In the genomic region with DNA sequence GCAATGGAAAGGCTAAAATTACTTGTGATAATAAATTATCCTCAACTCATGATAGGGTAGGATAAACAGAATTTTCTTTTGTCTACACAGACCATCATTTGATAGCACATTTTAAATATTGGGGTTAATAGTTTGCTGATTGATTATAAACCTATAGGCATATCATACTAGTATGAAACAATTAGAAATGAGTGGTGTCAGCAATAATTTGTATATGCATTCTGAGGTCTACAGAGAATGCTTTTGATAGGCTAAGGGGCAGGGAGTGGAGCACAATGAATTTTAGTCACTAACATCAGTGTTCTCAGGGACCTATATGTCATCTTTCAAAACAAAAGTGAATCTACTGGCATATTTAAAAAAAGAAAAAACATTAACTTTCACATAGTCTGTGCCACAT, we compare ENCODE assay signal across 33 cellular contexts. TPM values are rescaled to one million over a fixed set of nuclear protein-coding genes. Genes with fewer than 3 reads are reported as not detected.
"Had no signal": no experiment of that assay in that cellular context is flagged by ENCODE, and none has a peak within 500 bp of the region (broad histone marks: within the 10 kb centered on the region; RNA-seq: fewer than 3 reads in every experiment).

No MANE protein-coding gene starts in this region.

- FAIRE-seq: endometrium had no signal

- H3K4me3 Mint-ChIP-seq: activated CD4-positive, alpha-beta memory T cell treated with anti-CD3 and anti-CD28 coated beads for 36 hours; activated CD4-positive, alpha-beta T cell treated with anti-CD3 and anti-CD28 coated beads for 36 hours; activated CD4-positive, alpha-beta T cell treated with anti-CD3 and anti-CD28 coated beads, Interleukin-2, amount 10 ng/mL, durations not matched to agents 24 days and 14 days; activated CD8-positive, alpha-beta memory T cell treated with anti-CD3 and anti-CD28 coated beads, Interleukin-2, amount 10 ng/mL, durations not matched to agents 7 days and 5 days; activated CD8-positive, alpha-beta T cell treated with anti-CD3 and anti-CD28 coated beads, Interleukin-2, amount 10 ng/mL, durations not matched to agents 7 days and 5 days; activated naive CD4-positive, alpha-beta T cell treated with anti-CD3 and anti-CD28 coated beads for 36 hours; activated naive CD4-positive, alpha-beta T cell treated with anti-CD3 and anti-CD28 coated beads, Interleukin-2, amount 50 U/mL, for 24 hours; activated naive CD8-positive, alpha-beta T cell treated with anti-CD3 and anti-CD28 coated beads for 36 hours; activated naive CD8-positive, alpha-beta T cell treated with anti-CD3 and anti-CD28 coated beads, Interleukin-2, amount 50 U/mL, for 24 hours; activated T-helper 1 cell treated with anti-CD3 and anti-CD28 coated beads, Interleukin-12 subunit alpha, Interleukin-12 subunit beta, Interleukin-2, Interleukin-4 antibody, amounts not matched to agents 30 ng/mL and 10 ng/mL and 1 ng/mL, durations not matched to agents 14 hours and 24 hours and 36 hours had no signal

- H3K27ac Mint-ChIP-seq: activated CD4-positive, alpha-beta memory T cell treated with anti-CD3 and anti-CD28 coated beads for 36 hours; activated CD4-positive, alpha-beta T cell treated with anti-CD3 and anti-CD28 coated beads for 36 hours; activated CD4-positive, alpha-beta T cell treated with anti-CD3 and anti-CD28 coated beads, Interleukin-2, amount 10 ng/mL, durations not matched to agents 24 days and 14 days; activated CD8-positive, alpha-beta memory T cell treated with anti-CD3 and anti-CD28 coated beads, Interleukin-2, amount 10 ng/mL, durations not matched to agents 7 days and 5 days; activated CD8-positive, alpha-beta T cell treated with anti-CD3 and anti-CD28 coated beads, Interleukin-2, amount 10 ng/mL, durations not matched to agents 7 days and 5 days; activated naive CD4-positive, alpha-beta T cell treated with anti-CD3 and anti-CD28 coated beads for 36 hours; activated naive CD4-positive, alpha-beta T cell treated with anti-CD3 and anti-CD28 coated beads, Interleukin-2, amount 50 U/mL, for 24 hours; activated naive CD8-positive, alpha-beta T cell treated with anti-CD3 and anti-CD28 coated beads for 36 hours; activated naive CD8-positive, alpha-beta T cell treated with anti-CD3 and anti-CD28 coated beads, Interleukin-2, amount 50 U/mL, for 24 hours; activated T-helper 1 cell treated with anti-CD3 and anti-CD28 coated beads, Interleukin-12 subunit alpha, Interleukin-12 subunit beta, Interleukin-2, Interleukin-4 antibody, amounts not matched to agents 30 ng/mL and 10 ng/mL and 1 ng/mL, durations not matched to agents 14 hours and 24 hours and 36 hours; activated T-helper 2 cell treated with anti-CD3 and anti-CD28 coated beads, Interferon-gamma antibody, Interleukin-2, Interleukin-4, amounts not matched to agents 10 μg/mL and 5 μg/mL and 100 μg/mL, durations not matched to agents 14 hours and 24 hours and 36 hours had no signal

- DNase-seq: activated CD4-positive, alpha-beta memory T cell treated with anti-CD3 and anti-CD28 coated beads for 36 hours; activated CD4-positive, alpha-beta T cell treated with anti-CD3 and anti-CD28 coated beads for 36 hours; activated CD4-positive, alpha-beta T cell treated with anti-CD3 and anti-CD28 coated beads, Interleukin-2, amount 10 ng/mL, durations not matched to agents 24 days and 14 days; activated CD4-positive, CD25-positive, alpha-beta regulatory T cell; activated CD4-positive, CD25-positive, alpha-beta regulatory T cell treated with anti-CD3 and anti-CD28 coated beads, Interleukin-2, amount 50 U/mL, for 72 hours; activated CD8-positive, alpha-beta memory T cell treated with anti-CD3 and anti-CD28 coated beads, Interleukin-2, amount 10 ng/mL, durations not matched to agents 7 days and 5 days; activated CD8-positive, alpha-beta memory T cell treated with anti-CD3 and anti-CD28 coated beads, Interleukin-2, amount 50 U/mL, for 4 hours; activated CD8-positive, alpha-beta T cell treated with anti-CD3 and anti-CD28 coated beads, Interleukin-2, amount 10 ng/mL, durations not matched to agents 7 days and 5 days; activated effector memory CD4-positive, alpha-beta T cell treated with anti-CD3 and anti-CD28 coated beads, Interleukin-2, amount 50 U/mL, for 16 hours; activated naive CD4-positive, alpha-beta T cell treated with anti-CD3 and anti-CD28 coated beads for 36 hours; activated naive CD8-positive, alpha-beta T cell treated with anti-CD3 and anti-CD28 coated beads for 36 hours; activated naive CD8-positive, alpha-beta T cell treated with anti-CD3 and anti-CD28 coated beads, Interleukin-2, amount 50 U/mL, for 24 hours; activated T-cell treated with anti-CD3 and anti-CD28 coated beads, Interleukin-2, amount 50 U/mL, for 1 hour; activated T-cell treated with anti-CD3 and anti-CD28 coated beads, Interleukin-2, amount 50 U/mL, for 48 hours; adrenal gland; amygdala; aorta; body of pancreas; caudate nucleus; colonic mucosa; effector CD8-positive, alpha-beta T cell; erythroblast; foreskin keratinocyte; gastrocnemius medialis; glutamatergic neuron; heart left ventricle; T-helper 2 cell had no signal

- H3K36me3 ChIP-seq: adrenal gland, colonic mucosa, esophagus muscularis mucosa, gastrocnemius medialis, heart left ventricle had no signal

- H3K9me3 Mint-ChIP-seq: activated CD4-positive, alpha-beta memory T cell treated with anti-CD3 and anti-CD28 coated beads for 36 hours; activated CD4-positive, alpha-beta T cell treated with anti-CD3 and anti-CD28 coated beads, Interleukin-2, amount 10 ng/mL, durations not matched to agents 24 days and 14 days; activated naive CD4-positive, alpha-beta T cell treated with anti-CD3 and anti-CD28 coated beads for 36 hours; activated naive CD4-positive, alpha-beta T cell treated with anti-CD3 and anti-CD28 coated beads, Interleukin-2, amount 50 U/mL, for 24 hours; activated naive CD8-positive, alpha-beta T cell treated with anti-CD3 and anti-CD28 coated beads for 36 hours; activated naive CD8-positive, alpha-beta T cell treated with anti-CD3 and anti-CD28 coated beads, Interleukin-2, amount 50 U/mL, for 24 hours; activated T-helper 1 cell treated with anti-CD3 and anti-CD28 coated beads, Interleukin-12 subunit alpha, Interleukin-12 subunit beta, Interleukin-2, Interleukin-4 antibody, amounts not matched to agents 30 ng/mL and 10 ng/mL and 1 ng/mL, durations not matched to agents 14 hours and 24 hours and 36 hours; activated T-helper 2 cell treated with anti-CD3 and anti-CD28 coated beads, Interferon-gamma antibody, Interleukin-2, Interleukin-4, amounts not matched to agents 10 μg/mL and 5 μg/mL and 100 μg/mL, durations not matched to agents 14 hours and 24 hours and 36 hours had no signal

- H3K4me1 ChIP-seq: adrenal gland, body of pancreas, colonic mucosa, foreskin keratinocyte, gastrocnemius medialis had no signal

- ATAC-seq: activated CD4-positive, alpha-beta T cell treated with anti-CD3 and anti-CD28 coated beads for 36 hours; activated CD8-positive, alpha-beta memory T cell treated with anti-CD3 and anti-CD28 coated beads, Interleukin-2, amount 10 ng/mL, durations not matched to agents 7 days and 5 days; activated CD8-positive, alpha-beta T cell treated with anti-CD3 and anti-CD28 coated beads, Interleukin-2, amount 10 ng/mL, durations not matched to agents 7 days and 5 days; activated naive CD8-positive, alpha-beta T cell treated with anti-CD3 and anti-CD28 coated beads, Interleukin-2, amount 50 U/mL, for 24 hours; body of pancreas; foreskin keratinocyte; gastrocnemius medialis; heart left ventricle had no signal

- H3K4me1 Mint-ChIP-seq: activated CD4-positive, alpha-beta T cell treated with anti-CD3 and anti-CD28 coated beads for 36 hours; activated CD4-positive, alpha-beta T cell treated with anti-CD3 and anti-CD28 coated beads, Interleukin-2, amount 10 ng/mL, durations not matched to agents 24 days and 14 days; activated CD8-positive, alpha-beta memory T cell treated with anti-CD3 and anti-CD28 coated beads, Interleukin-2, amount 10 ng/mL, durations not matched to agents 7 days and 5 days; activated naive CD4-positive, alpha-beta T cell treated with anti-CD3 and anti-CD28 coated beads, Interleukin-2, amount 50 U/mL, for 24 hours; activated naive CD8-positive, alpha-beta T cell treated with anti-CD3 and anti-CD28 coated beads for 36 hours; activated naive CD8-positive, alpha-beta T cell treated with anti-CD3 and anti-CD28 coated beads, Interleukin-2, amount 50 U/mL, for 24 hours had no signal

- H3K27me3 ChIP-seq: adrenal gland, body of pancreas, colonic mucosa, esophagus muscularis mucosa, foreskin keratinocyte, gastrocnemius medialis, heart left ventricle had no signal

- H3K36me3 Mint-ChIP-seq: activated CD4-positive, alpha-beta memory T cell treated with anti-CD3 and anti-CD28 coated beads for 36 hours; activated CD8-positive, alpha-beta memory T cell treated with anti-CD3 and anti-CD28 coated beads, Interleukin-2, amount 10 ng/mL, durations not matched to agents 7 days and 5 days; activated naive CD4-positive, alpha-beta T cell treated with anti-CD3 and anti-CD28 coated beads, Interleukin-2, amount 50 U/mL, for 24 hours; activated naive CD8-positive, alpha-beta T cell treated with anti-CD3 and anti-CD28 coated beads for 36 hours had no signal

- H3K27ac ChIP-seq: adrenal gland, body of pancreas, colonic mucosa, esophagus muscularis mucosa, foreskin keratinocyte, gastrocnemius medialis, heart left ventricle had no signal

- H3K4me3 ChIP-seq: adrenal gland, body of pancreas, colonic mucosa, esophagus muscularis mucosa, gastrocnemius medialis, heart left ventricle had no signal

- H3K9me3 ChIP-seq: adrenal gland, body of pancreas, colonic mucosa, esophagus muscularis mucosa, gastrocnemius medialis, heart left ventricle had no signal

RNA-seq across cellular contexts. Expression of a gene that starts 32.2 kb away (rescaled TPM):
- total RNA-seq: activated CD4-positive, alpha-beta memory T cell treated with anti-CD3 and anti-CD28 coated beads for 36 hours; activated CD4-positive, alpha-beta T cell treated with anti-CD3 and anti-CD28 coated beads, Interleukin-2, amount 10 ng/mL, durations not matched to agents 24 days and 14 days; activated CD8-positive, alpha-beta memory T cell treated with anti-CD3 and anti-CD28 coated beads, Interleukin-2, amount 10 ng/mL, durations not matched to agents 7 days and 5 days; activated CD8-positive, alpha-beta T cell treated with anti-CD3 and anti-CD28 coated beads, Interleukin-2, amount 10 ng/mL, durations not matched to agents 7 days and 5 days; activated T-helper 1 cell treated with anti-CD3 and anti-CD28 coated beads, Interleukin-12 subunit alpha, Interleukin-12 subunit beta, Interleukin-2, Interleukin-4 antibody, amounts not matched to agents 30 ng/mL and 10 ng/mL and 1 ng/mL, durations not matched to agents 14 hours and 24 hours and 36 hours; activated T-helper 2 cell treated with anti-CD3 and anti-CD28 coated beads, Interferon-gamma antibody, Interleukin-2, Interleukin-4, amounts not matched to agents 10 μg/mL and 5 μg/mL and 100 μg/mL, durations not matched to agents 14 hours and 24 hours and 36 hours; foreskin keratinocyte; T-helper 1 cell treated with Interleukin-12 subunit alpha and Interleukin-12 subunit beta and Interleukin-4 antibody, amounts not matched to agents 30 ng/mL and 1 ng/mL, for 36 hours had no signal
- polyA plus RNA-seq: foreskin keratinocyte had no signal
